ENCODE assay signal across 11 cellular contexts in genomic region chr12:62720661-62721330, GRCh38.
DNase-seq lines count a peak whose midpoint lies in the region; ATAC-seq, FAIRE-seq and TF ChIP-seq lines count a peak whose summit lies in the region.
"Had no signal": no experiment of that assay in that cellular context is flagged by ENCODE, and none has a peak within 500 bp of the region (broad histone marks: within the 10 kb centered on the region; RNA-seq: fewer than 3 reads in every experiment).

No MANE protein-coding gene starts in this region.

- no peak overlapping the region for H2AFZ ChIP-seq in H1 (ENCODE audit: low read length)

- no peak overlapping the region for H2BK5ac ChIP-seq in H1 (ENCODE audit: low read depth, low read length)

- H3K4ac ChIP-seq in H1 (replicated peaks; ENCODE audit: insufficient read length, low read depth, low read length) = no peak overlapping the region

- no peaks in the 10 kb centered on the region for H3K79me1 ChIP-seq in H1 (ENCODE audit: low read depth, low read length)

- TF ChIP-seq EP300 in H1 (IDR thresholded peaks at IDR 0.05; ENCODE audit: borderline replicate concordance in 1 of 2, low read depth in 2 of 2, low read length in 2 of 2) = no peak
- no peak for TF ChIP-seq EP300 in stomach (IDR thresholded peaks at IDR 0.05)

- no peak overlapping the region for H3K23ac ChIP-seq in H1 (ENCODE audit: insufficient read length)

- H3K23me2 ChIP-seq in H1 (ENCODE audit: low read depth, low read length) = no peaks in the 10 kb centered on the region

- H4K8ac ChIP-seq in H1 (ENCODE audit: extremely low read depth, insufficient read depth, low read length) = peak overlapping the region; percentile 45; the same call in 1 of the 2 replicates

- H2BK12ac ChIP-seq in H1 (ENCODE audit: low read depth, low read length) = peak overlapping the region; percentile 10; the same call in 1 of the 2 replicates

- ATAC-seq in GM18873 (IDR thresholded peaks at IDR 0.05; ENCODE audit: low FRiP score, unreplicated experiment) (no peak), GM18505 (IDR thresholded peaks at IDR 0.05; ENCODE audit: unreplicated experiment) (no peak)
- ATAC-seq: stimulated activated naive CD8-positive, alpha-beta T cell treated with anti-CD3 and anti-CD28 coated beads, Interleukin-15, amount 100 ng/mL, for 72 hours had no signal

- H4K5ac ChIP-seq in H1 (ENCODE audit: insufficient read length, low read depth, low read length) = no peak overlapping the region

- no peak for FAIRE-seq in H1 (lab: Jason Lieb, UNC)

- no peak overlapping the region for H2BK120ac ChIP-seq in H1 (replicated peaks; ENCODE audit: low read depth, low read length)

- H3K36me3 Mint-ChIP-seq in neural crest cell (ENCODE audit: low read depth) = no peaks in the 10 kb centered on the region

- H3K36me3 ChIP-seq in H1 (ENCODE audit: control insufficient read depth in 2 of 4, insufficient read depth in 4 of 4, low read length in 3 of 4) = peaks cover 0 to 2% (median 0%) of the 10 kb centered on the region in 4 experiments; a peak in 1 of 8 replicates
- H3K36me3 ChIP-seq in stomach = no peaks in the 10 kb centered on the region

- no peak overlapping the region for H3K4me2 ChIP-seq in H1 (ENCODE audit: insufficient read depth in 1 of 2, low read depth in 2 of 2, low read length in 2 of 2)

- no peak overlapping the region for H3K9ac ChIP-seq in H1 (replicated peaks in 1 of 4; ENCODE audit: extremely low read depth in 1 of 4, low read depth in 3 of 4, low read length in 3 of 4)

- TF ChIP-seq POLR2A in H1 (IDR thresholded peaks at IDR 0.05; ENCODE audit: control extremely low read depth in 1 of 2, low read depth in 2 of 2, low read length in 2 of 2) (no peak), stomach (IDR thresholded peaks at IDR 0.05) (no peak), GM18505 (IDR thresholded peaks at IDR 0.05; ENCODE audit: borderline replicate concordance, extremely low read depth, insufficient read depth, insufficient read length) (no peak)

- TF ChIP-seq CTCF in H1 (IDR thresholded peaks at IDR 0.05; ENCODE audit: control extremely low read depth in 1 of 3, insufficient read depth in 1 of 3, low read depth in 1 of 3, low read length in 3 of 3) = no peak
- no peak for TF ChIP-seq CTCF in neural crest cell (conservative IDR thresholded peaks at IDR 0.05)
- no peak for TF ChIP-seq CTCF in stomach (IDR thresholded peaks at IDR 0.05)

- no peak overlapping the region for H3K27ac ChIP-seq in H1 (ENCODE audit: low read depth, low read length)
- no peak overlapping the region for H3K27ac ChIP-seq in stomach

- peak overlapping the region; percentile 24 for H3K27ac Mint-ChIP-seq in neural crest cell (ENCODE audit: unreplicated experiment)
- H3K27ac Mint-ChIP-seq: stimulated activated naive CD8-positive, alpha-beta T cell treated with anti-CD3 and anti-CD28 coated beads, Interleukin-15, amount 100 ng/mL, for 72 hours had no signal

- H2BK20ac ChIP-seq in H1 (ENCODE audit: low read length) = no peak overlapping the region

- no peak for TF ChIP-seq RAD21 in H1 (IDR thresholded peaks at IDR 0.05 in 1 of 2, conservative IDR thresholded peaks at IDR 0.05 in 1 of 2; ENCODE audit: low read depth in 2 of 2, low read length in 2 of 2)

- peaks cover 67% of the 10 kb centered on the region for H3K4me1 Mint-ChIP-seq in neural crest cell
- H3K4me1 Mint-ChIP-seq: stimulated activated naive CD8-positive, alpha-beta T cell treated with anti-CD3 and anti-CD28 coated beads, Interleukin-15, amount 100 ng/mL, for 72 hours had no signal

- H3K4me3 Mint-ChIP-seq in neural crest cell = no peak overlapping the region
- H3K4me3 Mint-ChIP-seq: stimulated activated naive CD8-positive, alpha-beta T cell treated with anti-CD3 and anti-CD28 coated beads, Interleukin-15, amount 100 ng/mL, for 72 hours had no signal

- no peaks in the 10 kb centered on the region for H3K27me3 ChIP-seq in H1 (replicated peaks in 1 of 4; ENCODE audit: control insufficient read depth in 3 of 4, extremely low read depth in 1 of 4, insufficient read depth in 3 of 4, low read length in 3 of 4)
- no peaks in the 10 kb centered on the region for H3K27me3 ChIP-seq in stomach

- no peak overlapping the region for H3K4me3 ChIP-seq in H1 (ENCODE audit: extremely low read depth in 1 of 4, insufficient read depth in 2 of 4, low read depth in 3 of 4, low read length in 4 of 4)
- H3K4me3 ChIP-seq in stomach = no peak overlapping the region

- H3K27me3 Mint-ChIP-seq in neural crest cell (ENCODE audit: low read depth) = no peaks in the 10 kb centered on the region
- H3K27me3 Mint-ChIP-seq: stimulated activated naive CD8-positive, alpha-beta T cell treated with anti-CD3 and anti-CD28 coated beads, Interleukin-15, amount 100 ng/mL, for 72 hours had no signal

- no peaks in the 10 kb centered on the region for H3K79me2 ChIP-seq in H1 (ENCODE audit: control insufficient read depth in 1 of 2, insufficient read depth in 2 of 2, low read length in 2 of 2)

- CTCF ChIA-PET in H1 (lab: Charles Lee; ENCODE audit: partially characterized antibody) = interaction anchor here (0.5 to 2.2 kb wide), 4 partner anchors 10 to 74 kb away, joined by 3 to 5 read pairs (median 4); no protein-coding TSS in a partner anchor

- H3K9me3 ChIP-seq in H1 (ENCODE audit: insufficient read depth in 2 of 2, low read depth in 1 of 2, low read length in 1 of 2) (no peaks in the 10 kb centered on the region), stomach (no peaks in the 10 kb centered on the region)

- peaks cover 3% of the 10 kb centered on the region for H3K9me3 Mint-ChIP-seq in neural crest cell
- H3K9me3 Mint-ChIP-seq: stimulated activated naive CD8-positive, alpha-beta T cell treated with anti-CD3 and anti-CD28 coated beads, Interleukin-15, amount 100 ng/mL, for 72 hours had no signal

- H3K18ac ChIP-seq in H1 (ENCODE audit: extremely low read depth, low read length) = no peak overlapping the region

- H3K4me1 ChIP-seq in H1 (replicated peaks in 1 of 4; ENCODE audit: control insufficient read depth in 3 of 4, insufficient read depth in 4 of 4, low read length in 3 of 4) (peaks cover 8 to 20% (median 9%) of the 10 kb centered on the region in 4 experiments; a peak in 6 of 7 replicates), stomach (peaks cover 10 to 32% (median 16%) of the 10 kb centered on the region in 4 donors)

- H4K20me1 ChIP-seq in H1 (replicated peaks in 1 of 2; ENCODE audit: control insufficient read depth in 1 of 2, insufficient read depth in 2 of 2, low read length in 2 of 2) = no peaks in the 10 kb centered on the region

- H2BK15ac ChIP-seq in H1 (ENCODE audit: low read length) = no peak overlapping the region

- no peak overlapping the region for H3K14ac ChIP-seq in H1 (ENCODE audit: insufficient read length)

- no peak overlapping the region for H2AK5ac ChIP-seq in H1 (ENCODE audit: low read depth, low read length)

- 96% methylated on average over 8 of the region's 8 CpGs; no CpG with 5 or more reads in 1 of the 2 experiments for WGBS in H1 (ENCODE audit: extremely low coverage in 1 of 2, insufficient coverage in 1 of 2, insufficient read length in 1 of 2, insufficient replicate concordance in 2 of 2, low coverage in 1 of 2, low lambda C conversion rate in 2 of 2, missing lambda C conversion rate in 1 of 2), 2 experiments
- WGBS in stomach, 5 donors = 63 to 74% (median 72%) methylated on average over 8 of the region's 8 CpGs

- POLR2A ChIA-PET in H1 (lab: Charles Lee; ENCODE audit: partially characterized antibody) = interaction anchor here (0.7 to 1.6 kb wide), 3 partner anchors 36 to 118 kb away, joined by 3 read pairs; no protein-coding TSS in a partner anchor

- H4K91ac ChIP-seq in H1 (replicated peaks; ENCODE audit: insufficient read length, low read length) = no peak overlapping the region

- intact Hi-C loops in stomach (cut with DNase I; ENCODE audit: low total_unique reads) = no loop called here

- DNase-seq in DMS53 (lab: John Stamatoyannopoulos, UW) (peak; percentile 61), NCI-H510A treated with DMSO at 0.1 percent for 48 hours (lab: John Stamatoyannopoulos, UW) (peak; percentile 91), H1 (ENCODE audit: low read depth in 1 of 2, low spot score in 2 of 2) (no peak), neural crest cell (ENCODE audit: low read depth, low spot score) (no peak), stomach (no peak), RPMI8226 (no peak)
- DNase-seq: DND-41; NCI-H226; stimulated activated naive CD8-positive, alpha-beta T cell treated with anti-CD3 and anti-CD28 coated beads, Interleukin-15, amount 100 ng/mL, for 72 hours had no signal

- H3K56ac ChIP-seq in H1 (replicated peaks; ENCODE audit: insufficient read length, low read depth, low read length) = no peak overlapping the region

TF ChIP-seq in H1, 55 proteins besides CTCF, POLR2A, EP300 and RAD21:
- no peak for TF ChIP-seq SP2 (IDR thresholded peaks at IDR 0.05; ENCODE audit: low read length)
- no peak for TF ChIP-seq POU5F1 (IDR thresholded peaks at IDR 0.05; ENCODE audit: low read depth, low read length)
- no peak for TF ChIP-seq RXRA (IDR thresholded peaks at IDR 0.05; ENCODE audit: insufficient read depth, low read depth, low read length)
- TF ChIP-seq CHD1 (IDR thresholded peaks at IDR 0.05; ENCODE audit: low read depth, low read length) = no peak

Comparison
In these comparisons a context has a peak if more than half of its experiments do, and no peak if none do; other contexts are left out.
1. DNase-seq: peak in DMS53 (single experiment) and NCI-H510A treated with DMSO at 0.1 percent for 48 hours (single experiment); none in H1 (0 of 2), neural crest cell (single experiment), stomach (single experiment) and RPMI8226 (single experiment).